In the genomic region with DNA sequence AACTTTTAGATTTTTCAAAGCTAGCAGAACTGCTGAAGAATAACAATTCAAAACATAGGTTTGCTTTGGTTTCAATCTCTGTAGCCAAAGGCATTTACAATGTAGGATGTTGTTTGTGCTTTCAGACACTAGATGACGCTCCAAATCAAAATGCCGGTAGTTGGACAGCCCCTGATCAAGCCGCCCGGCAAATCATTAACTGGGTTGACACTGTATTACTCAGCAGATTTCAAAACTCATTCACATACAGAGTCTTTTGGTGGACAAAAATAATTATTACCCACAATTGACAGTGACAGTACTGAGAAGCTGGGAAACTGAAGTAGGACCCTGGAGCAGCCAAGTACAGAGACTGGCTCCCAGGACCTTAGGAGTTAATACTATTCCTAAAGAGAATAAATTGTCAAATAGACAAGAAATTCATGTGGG, we compare ENCODE assay signal across 9 cellular contexts. TPM values are rescaled to one million over a fixed set of nuclear protein-coding genes. Genes with fewer than 3 reads are reported as not detected.
DNase-seq lines count a peak whose midpoint lies in the region; ATAC-seq and TF ChIP-seq lines count a peak whose summit lies in the region.
"Had no signal": no experiment of that assay in that cellular context is flagged by ENCODE, and none has a peak within 500 bp of the region (broad histone marks: within the 10 kb centered on the region; RNA-seq: fewer than 3 reads in every experiment).

No MANE protein-coding gene starts in this region.

- peaks cover 4% of the 10 kb centered on the region for H3F3A ChIP-seq in MM.1S (ENCODE audit: insufficient read depth, low read length)

- no peaks in the 10 kb centered on the region for H3K9me3 ChIP-seq in MM.1S (replicated peaks; ENCODE audit: insufficient read depth, low read length)

- H3K9me2 ChIP-seq in MM.1S (replicated peaks; ENCODE audit: insufficient read depth, low read length): no peaks in the 10 kb centered on the region

- 0 out of 2 replicates have a peak, but pooled peaks cover 3% of the 10 kb centered on the region for H3K4me1 ChIP-seq in MM.1S (ENCODE audit: low read length)

- no peaks in the 10 kb centered on the region for H3K79me2 ChIP-seq in MM.1S (ENCODE audit: low read length)

- H3K4me3 Mint-ChIP-seq in HFFc6: no peak overlapping the region; the same call in 1 of the 2 replicates

- DNase-seq in Right ventricle myocardium inferior (ENCODE audit: missing footprints): no peak
- no peak for DNase-seq in cardiac septum (ENCODE audit: low spot score)
- DNase-seq in HFFc6: peak; percentile 78
- DNase-seq in MM.1S: peak; percentile 89
- peak; percentile 79 for DNase-seq in brain microvascular endothelial cell
- DNase-seq in inferior parietal cortex (ENCODE audit: extremely low spot score): peak; percentile 85
- DNase-seq in stimulated activated CD4-positive, alpha-beta T cell treated with anti-CD3 and anti-CD28 coated beads, Interleukin-2, amount 100 ng/mL, for 48 hours: peak; percentile 37 to 38

- H3K4me1 Mint-ChIP-seq in HFFc6 (ENCODE audit: low read depth): peaks cover 7% of the 10 kb centered on the region

- peak overlapping the region; percentile 57; the same call in 1 of the 2 replicates for H3K27ac Mint-ChIP-seq in HFFc6

- H3K9ac ChIP-seq in MM.1S (ENCODE audit: low read length): peak overlapping the region; percentile 69; the same call in 1 of the 2 replicates

- intact Hi-C loops in Right ventricle myocardium inferior (cut with DNase I) (loop anchor here (1.0 kb wide), 1 partner anchor 31 kb away; no protein-coding TSS in a partner anchor), cardiac septum (cut with DNase I) (no loop called here)

- TF ChIP-seq CTCF in HFFc6 (IDR thresholded peaks at IDR 0.05) (peak; percentile 91), MM.1S (IDR thresholded peaks at IDR 0.05; ENCODE audit: low read length) (peak; percentile 88), brain microvascular endothelial cell (IDR thresholded peaks at IDR 0.05; ENCODE audit: low read depth, low read length, missing control alignments) (peak; percentile 84)

- H3K9me3 Mint-ChIP-seq in HFFc6: no peaks in the 10 kb centered on the region

- H3K27me3 Mint-ChIP-seq in HFFc6 (ENCODE audit: insufficient read depth): peaks cover 2% of the 10 kb centered on the region

- H3K27ac ChIP-seq in MM.1S (ENCODE audit: low read length): peak overlapping the region; percentile 82
- no peak overlapping the region for H3K27ac ChIP-seq in brain microvascular endothelial cell

- H3K36me3 Mint-ChIP-seq in HFFc6 (ENCODE audit: low read depth): no peaks in the 10 kb centered on the region

- no peaks in the 10 kb centered on the region for H3K27me3 ChIP-seq in MM.1S (replicated peaks; ENCODE audit: insufficient read depth, low read length)
- no peaks in the 10 kb centered on the region for H3K27me3 ChIP-seq in brain microvascular endothelial cell (replicated peaks)

- H3K4me3 ChIP-seq in MM.1S (ENCODE audit: low read length) (peak overlapping the region; percentile 58), brain microvascular endothelial cell (ENCODE audit: low read depth, low read length) (no peak overlapping the region)
- H3K4me3 ChIP-seq: skin epidermis had no signal

- H3K36me3 ChIP-seq in MM.1S (replicated peaks; ENCODE audit: insufficient read depth, low read length) (no peaks in the 10 kb centered on the region), brain microvascular endothelial cell (replicated peaks) (no peaks in the 10 kb centered on the region)

- in situ Hi-C loops in brain microvascular endothelial cell (cut with HindIII; ENCODE audit: low pct_ligation_motif_present, low sequenced_read_pairs): no loop called here

- H4K20me1 ChIP-seq in MM.1S (ENCODE audit: insufficient read depth, low read length): no peaks in the 10 kb centered on the region

- peak overlapping the region; percentile 77 for H2AFZ ChIP-seq in MM.1S (ENCODE audit: low read length)

- H3K4me2 ChIP-seq in MM.1S (ENCODE audit: low read depth, low read length): peak overlapping the region; percentile 96

- ATAC-seq in Right ventricle myocardium inferior (peak; percentile 94), SK-N-SH treated with all-trans-retinoic acid at 6 μM for 48 hours (peak; percentile 95)

TF ChIP-seq in SK-N-SH treated with all-trans-retinoic acid at 6 μM for 48 hours, 23 proteins besides CTCF, POLR2A, EP300 and RAD21:
- TF ChIP-seq, protein P1, sequence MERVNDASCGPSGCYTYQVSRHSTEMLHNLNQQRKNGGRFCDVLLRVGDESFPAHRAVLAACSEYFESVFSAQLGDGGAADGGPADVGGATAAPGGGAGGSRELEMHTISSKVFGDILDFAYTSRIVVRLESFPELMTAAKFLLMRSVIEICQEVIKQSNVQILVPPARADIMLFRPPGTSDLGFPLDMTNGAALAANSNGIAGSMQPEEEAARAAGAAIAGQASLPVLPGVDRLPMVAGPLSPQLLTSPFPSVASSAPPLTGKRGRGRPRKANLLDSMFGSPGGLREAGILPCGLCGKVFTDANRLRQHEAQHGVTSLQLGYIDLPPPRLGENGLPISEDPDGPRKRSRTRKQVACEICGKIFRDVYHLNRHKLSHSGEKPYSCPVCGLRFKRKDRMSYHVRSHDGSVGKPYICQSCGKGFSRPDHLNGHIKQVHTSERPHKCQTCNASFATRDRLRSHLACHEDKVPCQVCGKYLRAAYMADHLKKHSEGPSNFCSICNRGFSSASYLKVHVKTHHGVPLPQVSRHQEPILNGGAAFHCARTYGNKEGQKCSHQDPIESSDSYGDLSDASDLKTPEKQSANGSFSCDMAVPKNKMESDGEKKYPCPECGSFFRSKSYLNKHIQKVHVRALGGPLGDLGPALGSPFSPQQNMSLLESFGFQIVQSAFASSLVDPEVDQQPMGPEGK (CRISPR knock-in tag; IDR thresholded peaks at IDR 0.05; ENCODE audit: borderline replicate concordance): no peak
- TF ChIP-seq ZFP30 (CRISPR knock-in tag; IDR thresholded peaks at IDR 0.05) (no peak), PPARA (CRISPR knock-in tag; IDR thresholded peaks at IDR 0.05; ENCODE audit: borderline replicate concordance) (no peak), ZNF70 (CRISPR knock-in tag; IDR thresholded peaks at IDR 0.05) (no peak), ZNF565 (CRISPR knock-in tag; conservative IDR thresholded peaks at IDR 0.05; ENCODE audit: low read depth) (no peak), RARB (CRISPR knock-in tag; IDR thresholded peaks at IDR 0.05) (no peak)
- TF ChIP-seq, protein P2, sequence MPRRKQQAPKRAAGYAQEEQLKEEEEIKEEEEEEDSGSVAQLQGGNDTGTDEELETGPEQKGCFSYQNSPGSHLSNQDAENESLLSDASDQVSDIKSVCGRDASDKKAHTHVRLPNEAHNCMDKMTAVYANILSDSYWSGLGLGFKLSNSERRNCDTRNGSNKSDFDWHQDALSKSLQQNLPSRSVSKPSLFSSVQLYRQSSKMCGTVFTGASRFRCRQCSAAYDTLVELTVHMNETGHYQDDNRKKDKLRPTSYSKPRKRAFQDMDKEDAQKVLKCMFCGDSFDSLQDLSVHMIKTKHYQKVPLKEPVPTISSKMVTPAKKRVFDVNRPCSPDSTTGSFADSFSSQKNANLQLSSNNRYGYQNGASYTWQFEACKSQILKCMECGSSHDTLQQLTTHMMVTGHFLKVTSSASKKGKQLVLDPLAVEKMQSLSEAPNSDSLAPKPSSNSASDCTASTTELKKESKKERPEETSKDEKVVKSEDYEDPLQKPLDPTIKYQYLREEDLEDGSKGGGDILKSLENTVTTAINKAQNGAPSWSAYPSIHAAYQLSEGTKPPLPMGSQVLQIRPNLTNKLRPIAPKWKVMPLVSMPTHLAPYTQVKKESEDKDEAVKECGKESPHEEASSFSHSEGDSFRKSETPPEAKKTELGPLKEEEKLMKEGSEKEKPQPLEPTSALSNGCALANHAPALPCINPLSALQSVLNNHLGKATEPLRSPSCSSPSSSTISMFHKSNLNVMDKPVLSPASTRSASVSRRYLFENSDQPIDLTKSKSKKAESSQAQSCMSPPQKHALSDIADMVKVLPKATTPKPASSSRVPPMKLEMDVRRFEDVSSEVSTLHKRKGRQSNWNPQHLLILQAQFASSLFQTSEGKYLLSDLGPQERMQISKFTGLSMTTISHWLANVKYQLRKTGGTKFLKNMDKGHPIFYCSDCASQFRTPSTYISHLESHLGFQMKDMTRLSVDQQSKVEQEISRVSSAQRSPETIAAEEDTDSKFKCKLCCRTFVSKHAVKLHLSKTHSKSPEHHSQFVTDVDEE (CRISPR knock-in tag; IDR thresholded peaks at IDR 0.05): no peak
- TF ChIP-seq, protein P3, sequence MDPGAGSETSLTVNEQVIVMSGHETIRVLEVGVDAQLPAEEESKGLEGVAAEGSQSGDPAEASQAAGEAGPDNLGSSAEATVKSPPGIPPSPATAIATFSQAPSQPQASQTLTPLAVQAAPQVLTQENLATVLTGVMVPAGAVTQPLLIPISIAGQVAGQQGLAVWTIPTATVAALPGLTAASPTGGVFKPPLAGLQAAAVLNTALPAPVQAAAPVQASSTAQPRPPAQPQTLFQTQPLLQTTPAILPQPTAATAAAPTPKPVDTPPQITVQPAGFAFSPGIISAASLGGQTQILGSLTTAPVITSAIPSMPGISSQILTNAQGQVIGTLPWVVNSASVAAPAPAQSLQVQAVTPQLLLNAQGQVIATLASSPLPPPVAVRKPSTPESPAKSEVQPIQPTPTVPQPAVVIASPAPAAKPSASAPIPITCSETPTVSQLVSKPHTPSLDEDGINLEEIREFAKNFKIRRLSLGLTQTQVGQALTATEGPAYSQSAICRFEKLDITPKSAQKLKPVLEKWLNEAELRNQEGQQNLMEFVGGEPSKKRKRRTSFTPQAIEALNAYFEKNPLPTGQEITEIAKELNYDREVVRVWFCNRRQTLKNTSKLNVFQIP (CRISPR knock-in tag; IDR thresholded peaks at IDR 0.05; ENCODE audit: borderline replicate concordance, low read depth): no peak
- TF ChIP-seq, protein P4, sequence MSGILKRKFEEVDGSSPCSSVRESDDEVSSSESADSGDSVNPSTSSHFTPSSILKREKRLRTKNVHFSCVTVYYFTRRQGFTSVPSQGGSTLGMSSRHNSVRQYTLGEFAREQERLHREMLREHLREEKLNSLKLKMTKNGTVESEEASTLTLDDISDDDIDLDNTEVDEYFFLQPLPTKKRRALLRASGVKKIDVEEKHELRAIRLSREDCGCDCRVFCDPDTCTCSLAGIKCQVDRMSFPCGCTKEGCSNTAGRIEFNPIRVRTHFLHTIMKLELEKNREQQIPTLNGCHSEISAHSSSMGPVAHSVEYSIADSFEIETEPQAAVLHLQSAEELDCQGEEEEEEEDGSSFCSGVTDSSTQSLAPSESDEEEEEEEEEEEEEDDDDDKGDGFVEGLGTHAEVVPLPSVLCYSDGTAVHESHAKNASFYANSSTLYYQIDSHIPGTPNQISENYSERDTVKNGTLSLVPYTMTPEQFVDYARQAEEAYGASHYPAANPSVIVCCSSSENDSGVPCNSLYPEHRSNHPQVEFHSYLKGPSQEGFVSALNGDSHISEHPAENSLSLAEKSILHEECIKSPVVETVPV (CRISPR knock-in tag; IDR thresholded peaks at IDR 0.05): no peak
TF ChIP-seq in SK-N-SH treated with all-trans-retinoic acid at 6 μM for 48 hours: peak in this region for 0.

RNA-seq across cellular contexts. Expression of a gene that starts 21.3 kb away (rescaled TPM):
- total RNA-seq in Right ventricle myocardium inferior (5.3 TPM), cardiac septum (2.4 TPM)
- 10 to 100 TPM; 16.1 to 21.7 (median 18.3) TPM for total RNA-seq in HFFc6 (2021; fragmentation: NEBNext Ultra II Directional; extraction: Animal tissue kit (Norgen Biotek cat#: 25700))

Comparison
In these comparisons a context has a peak if more than half of its experiments do, and no peak if none do; other contexts are left out.
1. DNase-seq: peak in HFFc6 (single experiment), MM.1S (single experiment), brain microvascular endothelial cell (single experiment), inferior parietal cortex (single experiment) and stimulated activated CD4-positive, alpha-beta T cell treated with anti-CD3 and anti-CD28 coated beads, Interleukin-2, amount 100 ng/mL, for 48 hours (2 of 2); none in Right ventricle myocardium inferior (single experiment) and cardiac septum (single experiment).
2. Peak in every context shown above with its lines, with median percentiles within 50 percentile points of each other: CTCF ChIP-seq.